ENCODE assay signal across 1 cellular context in genomic region chr5:86617756-86618577, GRCh38.
TF ChIP-seq lines count a peak whose summit lies in the region.

Gene COX7C, plus strand, starts transcription at chr5:86617941. Its CDS starts 115 bp downstream, at chr5:86618056.

TF ChIP-seq in HepG2, 621 proteins besides CTCF, POLR2A, EP300 and RAD21 (continued from another document):
- TF ChIP-seq POLR2AphosphoS5 (IDR thresholded peaks at IDR 0.05; ENCODE audit: low read depth, low read length) (peak; percentile 95), ZZZ3 (CRISPR knock-in tag; IDR thresholded peaks at IDR 0.05; ENCODE audit: borderline replicate concordance) (peak; percentile 70; the same call in 1 of the 2 replicates), ZNF605 (CRISPR knock-in tag; IDR thresholded peaks at IDR 0.05) (peak; percentile 83; the same call in 1 of the 2 replicates), ZFX (CRISPR knock-in tag; IDR thresholded peaks at IDR 0.05; ENCODE audit: low read depth) (peak; percentile 82), RFX3 (CRISPR knock-in tag; IDR thresholded peaks at IDR 0.05) (no peak), KDM2A (CRISPR knock-in tag; IDR thresholded peaks at IDR 0.05; ENCODE audit: borderline replicate concordance, low read depth) (peak; percentile 92), ZNF570 (CRISPR knock-in tag; IDR thresholded peaks at IDR 0.05; ENCODE audit: borderline replicate concordance) (no peak), ZFP91 (CRISPR knock-in tag; IDR thresholded peaks at IDR 0.05; ENCODE audit: borderline replicate concordance) (peak; percentile 87; the same call in 1 of the 2 replicates), ZBTB40 (IDR thresholded peaks at IDR 0.05) (no peak), ZBTB40 (CRISPR knock-in tag; IDR thresholded peaks at IDR 0.05) (peak; percentile 19; the same call in 1 of the 2 replicates), ZNF775 (CRISPR knock-in tag; IDR thresholded peaks at IDR 0.05; ENCODE audit: borderline replicate concordance) (0 out of 2 replicates have a peak, but pooled peaks have one; percentile 13), ZMYM2 (CRISPR knock-in tag; IDR thresholded peaks at IDR 0.05) (no peak), TARDBP (CRISPR knock-in tag; IDR thresholded peaks at IDR 0.05) (peak; percentile 77), ZNF557 (CRISPR knock-in tag; IDR thresholded peaks at IDR 0.05) (peak; percentile 48; the same call in 1 of the 2 replicates), SYNCRIP (IDR thresholded peaks at IDR 0.05; ENCODE audit: insufficient read depth, low read depth, low read length) (no peak), BCL6 (CRISPR knock-in tag; IDR thresholded peaks at IDR 0.05) (peak; percentile 11; the same call in 1 of the 2 replicates), ZSCAN29 (CRISPR knock-in tag; conservative IDR thresholded peaks at IDR 0.05) (peak; percentile 58), TEAD3 (CRISPR knock-in tag; optimal IDR thresholded peaks at IDR 0.05; ENCODE audit: borderline replicate concordance) (peak; percentile 78), ZNF205 (CRISPR knock-in tag; IDR thresholded peaks at IDR 0.05) (peak; percentile 61; the same call in 1 of the 2 replicates), DR1 (CRISPR knock-in tag; IDR thresholded peaks at IDR 0.05) (peak; percentile 72), HINFP (CRISPR knock-in tag; IDR thresholded peaks at IDR 0.05; ENCODE audit: low read depth) (peak; percentile 62; the same call in 1 of the 2 replicates), ZMAT5 (CRISPR knock-in tag; IDR thresholded peaks at IDR 0.05; ENCODE audit: borderline replicate concordance, low read depth) (no peak), ZNF343 (CRISPR knock-in tag; IDR thresholded peaks at IDR 0.05) (peak; percentile 67), GATAD1 (CRISPR knock-in tag; IDR thresholded peaks at IDR 0.05) (peak; percentile 80), ZSCAN21 (CRISPR knock-in tag; IDR thresholded peaks at IDR 0.05; ENCODE audit: borderline replicate concordance) (0 out of 2 replicates have a peak, but pooled peaks have one; percentile 48), SOX6 (IDR thresholded peaks at IDR 0.05) (no peak), SOX6 (CRISPR knock-in tag; IDR thresholded peaks at IDR 0.05) (peak; percentile 50; the same call in 1 of the 2 replicates), KDM5A (IDR thresholded peaks at IDR 0.05; ENCODE audit: borderline replicate concordance, low read length) (peak; percentile 88), ZNF354B (CRISPR knock-in tag; IDR thresholded peaks at IDR 0.05) (0 out of 2 replicates have a peak, but pooled peaks have one; percentile 3), GABPA (IDR thresholded peaks at IDR 0.05; ENCODE audit: low read depth, low read length) (peak; percentile 76), GABPA (CRISPR knock-in tag; IDR thresholded peaks at IDR 0.05; ENCODE audit: low read depth) (peak; percentile 97), ELF3 (CRISPR knock-in tag; IDR thresholded peaks at IDR 0.05) (peak; percentile 88), SAP130 (CRISPR knock-in tag; IDR thresholded peaks at IDR 0.05; ENCODE audit: low read depth) (peak; percentile 76)
- TF ChIP-seq, protein P1, sequence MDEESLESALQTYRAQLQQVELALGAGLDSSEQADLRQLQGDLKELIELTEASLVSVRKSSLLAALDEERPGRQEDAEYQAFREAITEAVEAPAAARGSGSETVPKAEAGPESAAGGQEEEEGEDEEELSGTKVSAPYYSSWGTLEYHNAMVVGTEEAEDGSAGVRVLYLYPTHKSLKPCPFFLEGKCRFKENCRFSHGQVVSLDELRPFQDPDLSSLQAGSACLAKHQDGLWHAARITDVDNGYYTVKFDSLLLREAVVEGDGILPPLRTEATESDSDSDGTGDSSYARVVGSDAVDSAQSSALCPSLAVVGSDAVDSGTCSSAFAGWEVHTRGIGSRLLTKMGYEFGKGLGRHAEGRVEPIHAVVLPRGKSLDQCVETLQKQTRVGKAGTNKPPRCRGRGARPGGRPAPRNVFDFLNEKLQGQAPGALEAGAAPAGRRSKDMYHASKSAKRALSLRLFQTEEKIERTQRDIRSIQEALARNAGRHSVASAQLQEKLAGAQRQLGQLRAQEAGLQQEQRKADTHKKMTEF (CRISPR knock-in tag; IDR thresholded peaks at IDR 0.05) = peak; percentile 78
- TF ChIP-seq, protein P2, sequence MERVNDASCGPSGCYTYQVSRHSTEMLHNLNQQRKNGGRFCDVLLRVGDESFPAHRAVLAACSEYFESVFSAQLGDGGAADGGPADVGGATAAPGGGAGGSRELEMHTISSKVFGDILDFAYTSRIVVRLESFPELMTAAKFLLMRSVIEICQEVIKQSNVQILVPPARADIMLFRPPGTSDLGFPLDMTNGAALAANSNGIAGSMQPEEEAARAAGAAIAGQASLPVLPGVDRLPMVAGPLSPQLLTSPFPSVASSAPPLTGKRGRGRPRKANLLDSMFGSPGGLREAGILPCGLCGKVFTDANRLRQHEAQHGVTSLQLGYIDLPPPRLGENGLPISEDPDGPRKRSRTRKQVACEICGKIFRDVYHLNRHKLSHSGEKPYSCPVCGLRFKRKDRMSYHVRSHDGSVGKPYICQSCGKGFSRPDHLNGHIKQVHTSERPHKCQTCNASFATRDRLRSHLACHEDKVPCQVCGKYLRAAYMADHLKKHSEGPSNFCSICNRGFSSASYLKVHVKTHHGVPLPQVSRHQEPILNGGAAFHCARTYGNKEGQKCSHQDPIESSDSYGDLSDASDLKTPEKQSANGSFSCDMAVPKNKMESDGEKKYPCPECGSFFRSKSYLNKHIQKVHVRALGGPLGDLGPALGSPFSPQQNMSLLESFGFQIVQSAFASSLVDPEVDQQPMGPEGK (CRISPR knock-in tag; IDR thresholded peaks at IDR 0.05) = peak; percentile 62; the same call in 1 of the 2 replicates
TF ChIP-seq in HepG2: peak in this region for 211.
